Comparison of ENCODE assay signal across 1 cellular context in the genomic region with DNA sequence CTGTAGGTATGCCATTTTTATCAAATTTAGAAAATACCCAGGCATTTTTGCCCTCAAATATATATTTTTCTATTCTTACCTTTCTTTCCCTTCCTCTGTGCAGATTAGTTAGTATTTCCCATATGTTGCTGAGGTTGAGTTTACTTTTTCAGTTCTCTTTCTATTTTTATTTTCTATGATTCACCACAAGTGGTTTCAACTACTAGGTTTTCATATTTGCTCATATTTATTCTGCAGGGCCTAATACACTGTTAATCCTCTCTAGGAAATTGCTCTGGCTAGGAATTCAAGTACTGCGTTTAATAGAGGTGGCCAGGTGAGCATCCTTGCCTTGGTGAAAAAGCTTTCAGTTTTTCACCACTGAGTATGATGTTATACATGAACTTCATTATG.
TF ChIP-seq lines count a peak whose summit lies in the region.

No MANE protein-coding gene starts in this region.

TF ChIP-seq in SK-N-SH treated with all-trans-retinoic acid at 6 μM for 48 hours, 23 proteins besides CTCF, POLR2A, EP300 and RAD21 (continued from another document):
- TF ChIP-seq, protein P1, sequence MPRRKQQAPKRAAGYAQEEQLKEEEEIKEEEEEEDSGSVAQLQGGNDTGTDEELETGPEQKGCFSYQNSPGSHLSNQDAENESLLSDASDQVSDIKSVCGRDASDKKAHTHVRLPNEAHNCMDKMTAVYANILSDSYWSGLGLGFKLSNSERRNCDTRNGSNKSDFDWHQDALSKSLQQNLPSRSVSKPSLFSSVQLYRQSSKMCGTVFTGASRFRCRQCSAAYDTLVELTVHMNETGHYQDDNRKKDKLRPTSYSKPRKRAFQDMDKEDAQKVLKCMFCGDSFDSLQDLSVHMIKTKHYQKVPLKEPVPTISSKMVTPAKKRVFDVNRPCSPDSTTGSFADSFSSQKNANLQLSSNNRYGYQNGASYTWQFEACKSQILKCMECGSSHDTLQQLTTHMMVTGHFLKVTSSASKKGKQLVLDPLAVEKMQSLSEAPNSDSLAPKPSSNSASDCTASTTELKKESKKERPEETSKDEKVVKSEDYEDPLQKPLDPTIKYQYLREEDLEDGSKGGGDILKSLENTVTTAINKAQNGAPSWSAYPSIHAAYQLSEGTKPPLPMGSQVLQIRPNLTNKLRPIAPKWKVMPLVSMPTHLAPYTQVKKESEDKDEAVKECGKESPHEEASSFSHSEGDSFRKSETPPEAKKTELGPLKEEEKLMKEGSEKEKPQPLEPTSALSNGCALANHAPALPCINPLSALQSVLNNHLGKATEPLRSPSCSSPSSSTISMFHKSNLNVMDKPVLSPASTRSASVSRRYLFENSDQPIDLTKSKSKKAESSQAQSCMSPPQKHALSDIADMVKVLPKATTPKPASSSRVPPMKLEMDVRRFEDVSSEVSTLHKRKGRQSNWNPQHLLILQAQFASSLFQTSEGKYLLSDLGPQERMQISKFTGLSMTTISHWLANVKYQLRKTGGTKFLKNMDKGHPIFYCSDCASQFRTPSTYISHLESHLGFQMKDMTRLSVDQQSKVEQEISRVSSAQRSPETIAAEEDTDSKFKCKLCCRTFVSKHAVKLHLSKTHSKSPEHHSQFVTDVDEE (CRISPR knock-in tag; IDR thresholded peaks at IDR 0.05): no peak
- TF ChIP-seq TOX (CRISPR knock-in tag; IDR thresholded peaks at IDR 0.05; ENCODE audit: borderline replicate concordance) (no peak), ZFP30 (CRISPR knock-in tag; IDR thresholded peaks at IDR 0.05) (no peak), OSR1 (CRISPR knock-in tag; IDR thresholded peaks at IDR 0.05) (no peak), PPARA (CRISPR knock-in tag; IDR thresholded peaks at IDR 0.05; ENCODE audit: borderline replicate concordance) (no peak), GLIS3 (CRISPR knock-in tag; IDR thresholded peaks at IDR 0.05) (no peak), CSDC2 (CRISPR knock-in tag; IDR thresholded peaks at IDR 0.05) (no peak), ZNF70 (CRISPR knock-in tag; IDR thresholded peaks at IDR 0.05) (no peak)
- TF ChIP-seq, protein P2, sequence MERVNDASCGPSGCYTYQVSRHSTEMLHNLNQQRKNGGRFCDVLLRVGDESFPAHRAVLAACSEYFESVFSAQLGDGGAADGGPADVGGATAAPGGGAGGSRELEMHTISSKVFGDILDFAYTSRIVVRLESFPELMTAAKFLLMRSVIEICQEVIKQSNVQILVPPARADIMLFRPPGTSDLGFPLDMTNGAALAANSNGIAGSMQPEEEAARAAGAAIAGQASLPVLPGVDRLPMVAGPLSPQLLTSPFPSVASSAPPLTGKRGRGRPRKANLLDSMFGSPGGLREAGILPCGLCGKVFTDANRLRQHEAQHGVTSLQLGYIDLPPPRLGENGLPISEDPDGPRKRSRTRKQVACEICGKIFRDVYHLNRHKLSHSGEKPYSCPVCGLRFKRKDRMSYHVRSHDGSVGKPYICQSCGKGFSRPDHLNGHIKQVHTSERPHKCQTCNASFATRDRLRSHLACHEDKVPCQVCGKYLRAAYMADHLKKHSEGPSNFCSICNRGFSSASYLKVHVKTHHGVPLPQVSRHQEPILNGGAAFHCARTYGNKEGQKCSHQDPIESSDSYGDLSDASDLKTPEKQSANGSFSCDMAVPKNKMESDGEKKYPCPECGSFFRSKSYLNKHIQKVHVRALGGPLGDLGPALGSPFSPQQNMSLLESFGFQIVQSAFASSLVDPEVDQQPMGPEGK (CRISPR knock-in tag; IDR thresholded peaks at IDR 0.05; ENCODE audit: borderline replicate concordance): no peak
TF ChIP-seq in SK-N-SH treated with all-trans-retinoic acid at 6 μM for 48 hours: peak in this region for 0.
